9 cellular contexts compared by ENCODE assay signal in genomic region chrX:17374619-17375360, GRCh38. TPM values are rescaled to one million over a fixed set of nuclear protein-coding genes. Genes with fewer than 3 reads are reported as not detected.
DNase-seq lines count a peak whose midpoint lies in the region; ATAC-seq and TF ChIP-seq lines count a peak whose summit lies in the region.
"Had no signal": no experiment of that assay in that cellular context is flagged by ENCODE, and none has a peak within 500 bp of the region (broad histone marks: within the 10 kb centered on the region; RNA-seq: fewer than 3 reads in every experiment).

NHS (plus strand) TSS chrX:17375200; CDS start chrX:17375758, 558 bp downstream.

- peak within 1 kb of the TSS; percentile 39 for H3K4me3 ChIP-seq in colonic mucosa
- H3K4me3 ChIP-seq in kidney epithelial cell (ENCODE audit: low read depth, low read length) = peak within 1 kb of the TSS; percentile 76

- no peaks in the 10 kb centered on the region for H3K36me3 ChIP-seq in colonic mucosa
- no peaks in the 10 kb centered on the region for H3K36me3 ChIP-seq in kidney epithelial cell (ENCODE audit: control insufficient read depth, insufficient read depth, low read length)

- H3K27me3 ChIP-seq in colonic mucosa (peaks cover 5% of the 10 kb centered on the region), kidney epithelial cell (ENCODE audit: control insufficient read depth, insufficient read depth, low read length) (no peaks in the 10 kb centered on the region)

- no peak for DNase-seq in activated T-cell treated with anti-CD3 and anti-CD28 coated beads, Interleukin-2, amount 50 U/mL, for 24 hours
- DNase-seq in activated T-cell treated with anti-CD3 and anti-CD28 coated beads, Interleukin-2, amount 50 U/mL, for 1 hour = no peak
- peak; percentile 89 for DNase-seq in NCI-H69 (lab: John Stamatoyannopoulos, UW)
- DNase-seq in colonic mucosa = peak; percentile 70
- no peak for DNase-seq in kidney epithelial cell (ENCODE audit: low read depth)
- DNase-seq in stimulated activated naive CD8-positive, alpha-beta T cell treated with anti-CD3 and anti-CD28 coated beads, Interleukin-15, amount 100 ng/mL, for 72 hours = peak; percentile 30 to 46
- no peak for DNase-seq in activated CD4-positive, CD25-positive, alpha-beta regulatory T cell (lab: John Stamatoyannopoulos, UW)

- ATAC-seq in stimulated activated naive CD8-positive, alpha-beta T cell treated with anti-CD3 and anti-CD28 coated beads, Interleukin-15, amount 100 ng/mL, for 72 hours = peak; percentile 31
- no peak for ATAC-seq in HG03159 (IDR thresholded peaks at IDR 0.05; ENCODE audit: unreplicated experiment)

- H3K4me1 Mint-ChIP-seq in activated T-cell treated with anti-CD3 and anti-CD28 coated beads, Interleukin-2, amount 50 U/mL, for 24 hours (ENCODE audit: low read depth) = peaks cover 11% of the 10 kb centered on the region
- peaks cover 23% of the 10 kb centered on the region for H3K4me1 Mint-ChIP-seq in stimulated activated naive CD8-positive, alpha-beta T cell treated with anti-CD3 and anti-CD28 coated beads, Interleukin-15, amount 100 ng/mL, for 72 hours

- H3K9me3 Mint-ChIP-seq in activated T-cell treated with anti-CD3 and anti-CD28 coated beads, Interleukin-2, amount 50 U/mL, for 24 hours = no peaks in the 10 kb centered on the region
- H3K9me3 Mint-ChIP-seq in stimulated activated naive CD8-positive, alpha-beta T cell treated with anti-CD3 and anti-CD28 coated beads, Interleukin-15, amount 100 ng/mL, for 72 hours = peaks cover 0 to 2% of the 10 kb centered on the region in 2 donors
- H3K9me3 Mint-ChIP-seq: activated naive CD4-positive, alpha-beta T cell treated with anti-CD3 and anti-CD28 coated beads, Interleukin-2, amount 50 U/mL, for 24 hours had no signal

- peaks cover 78% of the 10 kb centered on the region for H3K27me3 Mint-ChIP-seq in activated T-cell treated with anti-CD3 and anti-CD28 coated beads, Interleukin-2, amount 50 U/mL, for 24 hours
- H3K27me3 Mint-ChIP-seq in stimulated activated naive CD8-positive, alpha-beta T cell treated with anti-CD3 and anti-CD28 coated beads, Interleukin-15, amount 100 ng/mL, for 72 hours = peaks cover 58% of the 10 kb centered on the region

- peak within 1 kb of the TSS; percentile 6 for H3K4me3 Mint-ChIP-seq in activated T-cell treated with anti-CD3 and anti-CD28 coated beads, Interleukin-2, amount 50 U/mL, for 24 hours
- peak within 1 kb of the TSS; percentile 77 to 81 for H3K4me3 Mint-ChIP-seq in stimulated activated naive CD8-positive, alpha-beta T cell treated with anti-CD3 and anti-CD28 coated beads, Interleukin-15, amount 100 ng/mL, for 72 hours
- H3K4me3 Mint-ChIP-seq: activated naive CD4-positive, alpha-beta T cell treated with anti-CD3 and anti-CD28 coated beads, Interleukin-2, amount 50 U/mL, for 24 hours had no signal

- no peaks in the 10 kb centered on the region for H3K4me1 ChIP-seq in colonic mucosa

- no peaks in the 10 kb centered on the region for H3K9me3 ChIP-seq in colonic mucosa

- TF ChIP-seq CTCF in colonic mucosa (IDR thresholded peaks at IDR 0.05) (peak; percentile 41), kidney epithelial cell (IDR thresholded peaks at IDR 0.05; ENCODE audit: insufficient read depth, low read length, poor library complexity, severe bottlenecking) (peak; percentile 37)

- intact Hi-C loops in colonic mucosa (cut with DNase I) = loop anchor here (5.0 to 10.0 kb wide), 2 partner anchors 150 to 218 kb away; no protein-coding TSS in a partner anchor

- H3K27ac ChIP-seq in colonic mucosa = peak within 1 kb of the TSS; percentile 13

- no peak within 1 kb of the TSS for H3K27ac Mint-ChIP-seq in activated T-cell treated with anti-CD3 and anti-CD28 coated beads, Interleukin-2, amount 50 U/mL, for 24 hours
- H3K27ac Mint-ChIP-seq in stimulated activated naive CD8-positive, alpha-beta T cell treated with anti-CD3 and anti-CD28 coated beads, Interleukin-15, amount 100 ng/mL, for 72 hours = no peak within 1 kb of the TSS
- H3K27ac Mint-ChIP-seq: activated naive CD4-positive, alpha-beta T cell treated with anti-CD3 and anti-CD28 coated beads, Interleukin-2, amount 50 U/mL, for 24 hours had no signal

- H3K36me3 Mint-ChIP-seq in activated T-cell treated with anti-CD3 and anti-CD28 coated beads, Interleukin-2, amount 50 U/mL, for 24 hours (ENCODE audit: low read depth) = no peaks in the 10 kb centered on the region
- H3K36me3 Mint-ChIP-seq: activated naive CD4-positive, alpha-beta T cell treated with anti-CD3 and anti-CD28 coated beads, Interleukin-2, amount 50 U/mL, for 24 hours had no signal

- H3K9ac ChIP-seq in colonic mucosa (ENCODE audit: low read depth in 2 of 2, low read length in 2 of 2) = peak within 1 kb of the TSS; percentile 39 to 69

RNA-seq across cellular contexts. Expression of gene NHS, which starts in this region (rescaled TPM):
- 1 to 10 TPM; 3.0 to 4.3 TPM for total RNA-seq in colonic mucosa
- 8.6 and 9.8 TPM in 2 replicates for total RNA-seq in kidney epithelial cell

Comparison
In these comparisons a context has a peak if more than half of its experiments do, and no peak if none do; other contexts are left out.
1. DNase-seq: peak in NCI-H69 (single experiment), colonic mucosa (single experiment) and stimulated activated naive CD8-positive, alpha-beta T cell treated with anti-CD3 and anti-CD28 coated beads, Interleukin-15, amount 100 ng/mL, for 72 hours (2 of 2); none in activated T-cell treated with anti-CD3 and anti-CD28 coated beads, Interleukin-2, amount 50 U/mL, for 24 hours (single experiment), activated T-cell treated with anti-CD3 and anti-CD28 coated beads, Interleukin-2, amount 50 U/mL, for 1 hour (single experiment), kidney epithelial cell (single experiment) and activated CD4-positive, CD25-positive, alpha-beta regulatory T cell (0 of 4).